In the genomic region with DNA sequence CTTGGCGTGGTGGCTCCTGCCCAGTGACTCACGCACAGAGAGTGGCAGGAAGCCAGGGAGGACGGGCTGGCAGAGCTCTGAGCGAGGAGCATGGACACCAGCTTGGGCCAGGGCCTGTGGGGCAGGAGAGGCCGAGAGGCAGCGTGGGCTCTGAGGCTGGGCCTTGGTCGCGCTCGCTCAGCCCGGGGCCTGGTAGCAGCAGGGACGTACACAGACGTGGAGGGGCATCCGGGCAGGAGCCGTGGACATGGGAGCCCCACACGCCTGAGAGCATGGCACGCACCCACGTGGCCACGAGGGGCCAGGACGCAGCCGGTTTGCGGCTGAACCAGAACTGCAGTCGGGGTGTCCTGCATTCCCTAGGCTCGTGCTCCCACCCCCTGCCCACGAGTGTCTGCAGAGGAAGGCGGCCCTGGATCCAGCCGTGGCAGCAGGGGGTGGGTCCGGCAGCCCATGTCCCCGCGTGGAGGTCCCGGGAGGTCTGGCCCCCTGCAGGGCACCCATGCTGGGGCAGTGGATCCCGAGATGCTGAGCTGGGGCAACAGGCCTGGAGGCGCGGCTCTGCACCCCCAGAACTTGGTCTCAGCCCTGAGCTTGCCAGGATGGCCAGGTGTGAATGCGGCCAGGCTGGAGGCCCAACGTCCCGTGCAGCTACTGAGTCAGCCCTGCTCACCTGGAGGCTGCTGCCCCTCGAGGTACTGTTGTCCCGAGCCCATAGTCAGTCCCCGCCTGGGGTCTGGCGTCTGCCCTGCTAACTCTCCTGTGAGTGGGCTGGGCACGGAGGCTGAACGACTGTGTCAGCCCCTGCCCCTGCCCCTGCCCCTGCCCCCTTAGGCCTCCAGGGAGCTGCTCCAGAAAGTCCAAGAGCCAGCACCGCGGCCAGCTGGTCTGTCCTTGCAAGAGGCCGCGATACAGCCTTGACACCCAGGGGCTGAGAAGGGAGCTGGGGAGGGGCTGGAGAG, we compare ENCODE assay signal across 8 cellular contexts.
DNase-seq lines count a peak whose midpoint lies in the region; ATAC-seq and TF ChIP-seq lines count a peak whose summit lies in the region.

No MANE protein-coding gene starts in this region.

- H3K27me3 Mint-ChIP-seq in Calu3 (ENCODE audit: unreplicated experiment) = peaks cover 34% of the 10 kb centered on the region
- no peaks in the 10 kb centered on the region for H3K27me3 Mint-ChIP-seq in activated naive CD4-positive, alpha-beta T cell treated with anti-CD3 and anti-CD28 coated beads for 36 hours (ENCODE audit: low read depth)

- POLR2A ChIA-PET in PC-3 (lab: Charles Lee; ENCODE audit: unreplicated experiment) = interaction anchor here (0.5 kb wide), 1 partner anchor 61 kb away, joined by 3 read pairs; no protein-coding TSS in a partner anchor
- POLR2A ChIA-PET in OCI-LY7 (lab: Charles Lee) = no interaction called here

- H3K36me3 Mint-ChIP-seq in Calu3 (ENCODE audit: insufficient read depth, unreplicated experiment) = no peaks in the 10 kb centered on the region
- H3K36me3 Mint-ChIP-seq in activated naive CD4-positive, alpha-beta T cell treated with anti-CD3 and anti-CD28 coated beads for 36 hours (ENCODE audit: low read depth) = no peaks in the 10 kb centered on the region

- peak; percentile 93 for ATAC-seq in PC-3
- no peak for ATAC-seq in HG03159 (IDR thresholded peaks at IDR 0.05; ENCODE audit: unreplicated experiment)

- DNase-seq in Calu3 (peak; percentile 54), PC-3 (peak; percentile 94), fibroblast of peridontal ligament (ENCODE audit: extremely low read depth) (peak; percentile 56), posterior vena cava (ENCODE audit: low spot score) (peak; percentile 93), NCI-H1694 (lab: John Stamatoyannopoulos, UW) (no peak), OCI-LY7 (ENCODE audit: low spot score) (no peak)
- no peak for DNase-seq in activated naive CD4-positive, alpha-beta T cell treated with anti-CD3 and anti-CD28 coated beads for 36 hours

- H2AFZ ChIP-seq in PC-3 (ENCODE audit: low read length) (peak overlapping the region; percentile 42; the same call in 1 of the 2 replicates), OCI-LY7 (ENCODE audit: low read length) (no peak overlapping the region)

- no peaks in the 10 kb centered on the region for H3K27me3 ChIP-seq in PC-3 (ENCODE audit: low read length)

- H3K4me1 Mint-ChIP-seq in Calu3 (ENCODE audit: low read depth, unreplicated experiment) = no peaks in the 10 kb centered on the region
- peaks cover 5% of the 10 kb centered on the region for H3K4me1 Mint-ChIP-seq in activated naive CD4-positive, alpha-beta T cell treated with anti-CD3 and anti-CD28 coated beads for 36 hours (ENCODE audit: low read depth)

- H3K79me2 ChIP-seq in PC-3 (ENCODE audit: low read length) (no peaks in the 10 kb centered on the region), OCI-LY7 (ENCODE audit: insufficient read depth, low read depth, low read length) (no peaks in the 10 kb centered on the region)

- H4K20me1 ChIP-seq in PC-3 (ENCODE audit: low read length) (no peaks in the 10 kb centered on the region), OCI-LY7 (ENCODE audit: insufficient read depth, low read length) (no peaks in the 10 kb centered on the region)

- 0 out of 2 replicates have a peak, but pooled peaks cover 4% of the 10 kb centered on the region for H3K9me3 ChIP-seq in PC-3 (ENCODE audit: low read length)
- no peaks in the 10 kb centered on the region for H3K9me3 ChIP-seq in OCI-LY7 (ENCODE audit: low read length)

- no peaks in the 10 kb centered on the region for H3K9me3 Mint-ChIP-seq in Calu3 (ENCODE audit: low read depth, unreplicated experiment)
- peaks cover 5% of the 10 kb centered on the region for H3K9me3 Mint-ChIP-seq in activated naive CD4-positive, alpha-beta T cell treated with anti-CD3 and anti-CD28 coated beads for 36 hours

- H3K4me3 ChIP-seq in PC-3 (ENCODE audit: low read length) (no peak overlapping the region), OCI-LY7 (ENCODE audit: low read depth, low read length, poor library complexity, severe bottlenecking) (no peak overlapping the region)

- no TSS peak for BruUV-seq in Calu3 (replicated peaks; lab: Mats Ljungman, UMichigan)
- BruUV-seq in PC-3 (replicated peaks; lab: Mats Ljungman, UMichigan) = no TSS peak
- no TSS peak for BruUV-seq in OCI-LY7 (replicated peaks; lab: Mats Ljungman, UMichigan)

- intact Hi-C loops in Calu3 (cut with micrococcal nuclease; ENCODE audit: unreplicated experiment) = no loop called here
- intact Hi-C loops in PC-3 (cut with micrococcal nuclease) = loop anchor here (1.0 kb wide), 1 partner anchor 11 kb away; no protein-coding TSS in a partner anchor
- intact Hi-C loops in posterior vena cava (cut with DNase I) = no loop called here
- intact Hi-C loops in activated naive CD4-positive, alpha-beta T cell treated with anti-CD3 and anti-CD28 coated beads for 36 hours (cut with micrococcal nuclease) = no loop called here
- intact Hi-C loops in OCI-LY7 (cut with micrococcal nuclease; ENCODE audit: unreplicated experiment) = no loop called here

- no peaks in the 10 kb centered on the region for H3F3A ChIP-seq in PC-3 (ENCODE audit: low read length, unreplicated experiment)

- CTCF ChIA-PET in Calu3 (lab: Charles Lee) (no interaction called here), PC-3 (lab: Charles Lee) (interaction anchor here (0.6 to 1.6 kb wide), 3 partner anchors 55 to 127 kb away, joined by 3 to 5 read pairs (median 4); no protein-coding TSS in a partner anchor), OCI-LY7 (lab: Charles Lee; ENCODE audit: unreplicated experiment) (no interaction called here)
- CTCF ChIA-PET in activated naive CD4-positive, alpha-beta T cell treated with anti-CD3 and anti-CD28 coated beads for 36 hours (lab: Charles Lee) = no interaction called here

- H3K4me3 Mint-ChIP-seq in Calu3 (ENCODE audit: low read depth, unreplicated experiment) = no peak overlapping the region
- no peak overlapping the region for H3K4me3 Mint-ChIP-seq in activated naive CD4-positive, alpha-beta T cell treated with anti-CD3 and anti-CD28 coated beads for 36 hours

- no peak overlapping the region for H3K9ac ChIP-seq in PC-3 (ENCODE audit: low read length)

- H3K4me1 ChIP-seq in PC-3 (ENCODE audit: insufficient read depth, low read length) (peaks cover 21% of the 10 kb centered on the region), OCI-LY7 (ENCODE audit: insufficient read depth, low read length, poor library complexity, severe bottlenecking) (no peaks in the 10 kb centered on the region)

- H3K27ac ChIP-seq in PC-3 (ENCODE audit: low read length) (no peak overlapping the region), OCI-LY7 (ENCODE audit: low read depth, low read length, poor library complexity, severe bottlenecking) (no peak overlapping the region)

- no peak overlapping the region for H3K27ac Mint-ChIP-seq in Calu3 (ENCODE audit: unreplicated experiment)
- no peak overlapping the region for H3K27ac Mint-ChIP-seq in activated naive CD4-positive, alpha-beta T cell treated with anti-CD3 and anti-CD28 coated beads for 36 hours

- H3K9me2 ChIP-seq in PC-3 (replicated peaks; ENCODE audit: low read length) (no peaks in the 10 kb centered on the region), OCI-LY7 (ENCODE audit: insufficient read depth, low read length) (no peaks in the 10 kb centered on the region)

- H3K36me3 ChIP-seq in PC-3 (ENCODE audit: low read depth, low read length) = no peaks in the 10 kb centered on the region
- no peaks in the 10 kb centered on the region for H3K36me3 ChIP-seq in OCI-LY7 (ENCODE audit: insufficient read depth, low read length)

- H3K4me2 ChIP-seq in PC-3 (ENCODE audit: low read length) = peak overlapping the region; percentile 49; the same call in 1 of the 2 replicates
- no peak overlapping the region for H3K4me2 ChIP-seq in OCI-LY7 (ENCODE audit: low read length)

- TF ChIP-seq CTCF in Calu3 (IDR thresholded peaks at IDR 0.05; ENCODE audit: unreplicated experiment) (no peak), PC-3 (conservative IDR thresholded peaks at IDR 0.05; ENCODE audit: low read depth, low read length) (no peak), OCI-LY7 (conservative IDR thresholded peaks at IDR 0.05; ENCODE audit: low read length) (no peak)

Comparison
In these comparisons a context has a peak if more than half of its experiments do, and no peak if none do; other contexts are left out.
1. DNase-seq: peak in Calu3 (single experiment), PC-3 (single experiment), fibroblast of peridontal ligament (single experiment) and posterior vena cava (single experiment); none in NCI-H1694 (single experiment), activated naive CD4-positive, alpha-beta T cell treated with anti-CD3 and anti-CD28 coated beads for 36 hours (single experiment) and OCI-LY7 (single experiment).